Comparison of ENCODE assay signal across 1 cellular context in genomic region chr14:64676410-64677008, GRCh38.
A peak's percentile ranks its signal among the peaks of the same experiment; 100 is the strongest.
TF ChIP-seq lines count a peak whose summit lies in the region.

No MANE protein-coding gene starts in this region.

TF ChIP-seq in GM12878, 131 proteins besides CTCF, POLR2A, EP300 and RAD21 (continued from another document):
- TF ChIP-seq ZBTB11 (CRISPR knock-in tag; IDR thresholded peaks at IDR 0.05) (no peak), CEBPZ (IDR thresholded peaks at IDR 0.05; ENCODE audit: low read depth, low read length) (no peak), PRDM15 (CRISPR knock-in tag; IDR thresholded peaks at IDR 0.05) (no peak), SIN3A (IDR thresholded peaks at IDR 0.05; ENCODE audit: low read depth, low read length) (no peak), CHD4 (IDR thresholded peaks at IDR 0.05) (no peak), PBX3 (IDR thresholded peaks at IDR 0.05; ENCODE audit: insufficient replicate concordance, low read depth, low read length) (no peak), SMARCA5 (IDR thresholded peaks at IDR 0.05) (no peak), SPI1 (IDR thresholded peaks at IDR 0.05; ENCODE audit: borderline replicate concordance, insufficient read depth, low read depth, low read length) (peak; percentile 77; the same call in 1 of the 2 replicates), EGR1 (IDR thresholded peaks at IDR 0.05; ENCODE audit: borderline replicate concordance in 1 of 2, low read depth in 2 of 2, low read length in 2 of 2) (no peak)
